13 cellular contexts compared by ENCODE assay signal in the genomic region with DNA sequence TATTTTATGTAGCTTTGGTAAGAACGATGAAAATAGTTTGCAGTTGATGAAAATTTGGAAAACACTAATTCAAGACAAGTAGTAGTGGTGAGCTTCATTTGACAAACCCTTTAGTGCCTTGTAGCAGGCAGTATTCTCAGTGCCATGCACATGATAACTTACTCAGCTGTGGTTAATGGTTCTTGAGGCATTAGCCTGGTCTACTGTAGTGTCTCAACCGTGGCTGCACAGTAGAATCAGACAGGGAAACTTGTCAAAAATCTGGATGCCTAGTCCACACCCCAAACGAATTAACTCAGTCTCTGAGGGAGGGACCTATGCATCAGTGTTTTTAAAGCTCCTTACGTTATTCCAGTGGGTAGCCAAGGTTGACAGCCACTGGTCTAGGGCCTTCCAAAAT. TPM values are rescaled to one million over a fixed set of nuclear protein-coding genes. Genes with fewer than 3 reads are reported as not detected.
DNase-seq lines count a peak whose midpoint lies in the region; ATAC-seq and TF ChIP-seq lines count a peak whose summit lies in the region.
"Had no signal": no experiment of that assay in that cellular context is flagged by ENCODE, and none has a peak within 500 bp of the region (broad histone marks: within the 10 kb centered on the region; RNA-seq: fewer than 3 reads in every experiment).

No MANE protein-coding gene starts in this region.

- peaks cover 74% of the 10 kb centered on the region for H3K36me3 Mint-ChIP-seq in CD4-positive, alpha-beta T cell (ENCODE audit: low read depth)
- peaks cover 62% of the 10 kb centered on the region for H3K36me3 Mint-ChIP-seq in activated naive CD8-positive, alpha-beta T cell treated with anti-CD3 and anti-CD28 coated beads for 36 hours

- no peaks in the 10 kb centered on the region for H3K27me3 Mint-ChIP-seq in CD4-positive, alpha-beta T cell
- no peaks in the 10 kb centered on the region for H3K27me3 Mint-ChIP-seq in activated naive CD8-positive, alpha-beta T cell treated with anti-CD3 and anti-CD28 coated beads for 36 hours

- H3K36me3 ChIP-seq in ACC112 (ENCODE audit: insufficient read depth, low read length) (peaks cover 23% of the 10 kb centered on the region; the same call in 1 of the 2 replicates), esophagus squamous epithelium (peaks cover 0 to 40% (median 11%) of the 10 kb centered on the region in 3 donors)

- peaks cover 100% of the 10 kb centered on the region for H3K4me1 Mint-ChIP-seq in CD4-positive, alpha-beta T cell (ENCODE audit: low read depth)
- H3K4me1 Mint-ChIP-seq in activated naive CD8-positive, alpha-beta T cell treated with anti-CD3 and anti-CD28 coated beads for 36 hours = peaks cover 90% of the 10 kb centered on the region

- peak overlapping the region; percentile 94 for H3K27ac Mint-ChIP-seq in CD4-positive, alpha-beta T cell
- H3K27ac Mint-ChIP-seq in activated naive CD8-positive, alpha-beta T cell treated with anti-CD3 and anti-CD28 coated beads for 36 hours = peak overlapping the region; percentile 92

- POLR2A ChIA-PET in CD4-positive, alpha-beta T cell (lab: Charles Lee) = interaction anchor here (3.2 to 11.5 kb wide), 3 partner anchors 12 to 45 kb away, joined by 15 to 270 read pairs (median 39); a partner anchor contains a TSS

- no peak overlapping the region for H2AFZ ChIP-seq in ACC112 (ENCODE audit: low read length, unreplicated experiment)

- no peak for TF ChIP-seq POLR2A in esophagus squamous epithelium (IDR thresholded peaks at IDR 0.05)

- WGBS in esophagus squamous epithelium, 2 donors = 50 to 73% methylated on average over 4 of the region's 4 CpGs

- H3K79me2 ChIP-seq in ACC112 (ENCODE audit: control insufficient read depth, insufficient read depth, low read length, unreplicated experiment) = peaks cover 55% of the 10 kb centered on the region

- peak overlapping the region; percentile 93; the same call in 1 of the 2 replicates for H3K27ac ChIP-seq in ACC112 (ENCODE audit: low read depth, low read length)
- H3K27ac ChIP-seq in CD4-positive, alpha-beta T cell (ENCODE audit: low read depth, low read length) = no peak overlapping the region
- peak overlapping the region in 1 of 4 donors; percentile 18 for H3K27ac ChIP-seq in esophagus squamous epithelium

- peaks cover 52% of the 10 kb centered on the region for H3K4me1 ChIP-seq in ACC112 (ENCODE audit: control insufficient read depth, insufficient read depth, low read length, unreplicated experiment)
- H3K4me1 ChIP-seq in esophagus squamous epithelium = peaks cover 21 to 77% (median 29%) of the 10 kb centered on the region in 3 donors

- H3K27me3 ChIP-seq in ACC112 (ENCODE audit: insufficient read depth, low read length) (no peaks in the 10 kb centered on the region), esophagus squamous epithelium (no peaks in the 10 kb centered on the region)
- no peaks in the 10 kb centered on the region for H3K27me3 ChIP-seq in CD4-positive, alpha-beta T cell (ENCODE audit: control insufficient read depth, insufficient read depth, low read length)
- H3K27me3 ChIP-seq: BE2C had no signal

- no peak for TF ChIP-seq CTCF in CD4-positive, alpha-beta T cell (IDR thresholded peaks at IDR 0.05)
- TF ChIP-seq CTCF in esophagus squamous epithelium (IDR thresholded peaks at IDR 0.05) = no peak

- H3K4me3 Mint-ChIP-seq in CD4-positive, alpha-beta T cell = peak overlapping the region; percentile 78
- H3K4me3 Mint-ChIP-seq in activated naive CD8-positive, alpha-beta T cell treated with anti-CD3 and anti-CD28 coated beads for 36 hours = peak overlapping the region; percentile 18

- no peaks in the 10 kb centered on the region for H3K9me3 ChIP-seq in CD4-positive, alpha-beta T cell (ENCODE audit: control insufficient read depth, low read length)
- H3K9me3 ChIP-seq in esophagus squamous epithelium = no peaks in the 10 kb centered on the region
- H3K9me3 ChIP-seq: BE2C had no signal

- intact Hi-C loops in CD4-positive, alpha-beta T cell (cut with DNase I, micrococcal nuclease) = loop anchor here (2.0 kb wide), 3 partner anchors 15 to 17 kb away; no protein-coding TSS in a partner anchor
- intact Hi-C loops in esophagus squamous epithelium (cut with DNase I) = no loop called here

- H3K4me3 ChIP-seq in ACC112 (ENCODE audit: low read depth, low read length) = no peak overlapping the region
- no peak overlapping the region for H3K4me3 ChIP-seq in esophagus squamous epithelium

- no peak for ATAC-seq in CD4-positive, alpha-beta T cell (ENCODE audit: poor library complexity)
- ATAC-seq in GM21515 (IDR thresholded peaks at IDR 0.05; ENCODE audit: unreplicated experiment) = no peak

- CTCF ChIA-PET in CD4-positive, alpha-beta T cell (lab: Charles Lee) = interaction anchor here (2.2 to 9.8 kb wide), 3 partner anchors 15 to 45 kb away, joined by 7 to 168 read pairs (median 16); a partner anchor contains a TSS

- DNase-seq in CD4-positive, alpha-beta T cell = no peak
- DNase-seq in activated naive CD8-positive, alpha-beta T cell treated with anti-CD3 and anti-CD28 coated beads for 36 hours = no peak
- peak; percentile 41 for DNase-seq in myocyte (ENCODE audit: low read depth)
- no peak for DNase-seq in esophagus squamous epithelium (lab: John Stamatoyannopoulos, UW)
- DNase-seq in GM19240 (ENCODE audit: insufficient read length, low spot score) = no peak
- DNase-seq in DMS 273 treated with DMSO at 0.1 percent for 48 hours (lab: John Stamatoyannopoulos, UW) = no peak
- DNase-seq: activated CD8-positive, alpha-beta memory T cell treated with anti-CD3 and anti-CD28 coated beads, Interleukin-2, amount 50 U/mL, for 48 hours; BE2C; NK-92 treated with Interleukin-12 subunit alpha and Interleukin-12 subunit beta, amount 100 ng/mL, for 24 hours; SHP77; trophoblast cell had no signal

- no peaks in the 10 kb centered on the region for H3K9me3 Mint-ChIP-seq in CD4-positive, alpha-beta T cell
- peaks cover 7% of the 10 kb centered on the region for H3K9me3 Mint-ChIP-seq in activated naive CD8-positive, alpha-beta T cell treated with anti-CD3 and anti-CD28 coated beads for 36 hours

RNA-seq across cellular contexts. Expression of a gene that starts 45.4 kb away (rescaled TPM):
- total RNA-seq in CD4-positive, alpha-beta T cell = 100 to 1,000 TPM; 119 to 126 TPM
- 100 to 1,000 TPM; 130 to 132 TPM for total RNA-seq in activated naive CD8-positive, alpha-beta T cell treated with anti-CD3 and anti-CD28 coated beads for 36 hours
- total RNA-seq in myocyte (112 and 118 TPM in 2 replicates), esophagus squamous epithelium (100 to 1,000 TPM in 1 of 4 donors, 10 to 100 TPM in 3; 53.1 to 102 (median 81.6) TPM)
- polyA plus RNA-seq in myocyte (2012) = 71.4 TPM
